In genomic region chr12:105351523-105351922, GRCh38 we compare ENCODE assay signal across 9 cellular contexts.
DNase-seq lines count a peak whose midpoint lies in the region; ATAC-seq and TF ChIP-seq lines count a peak whose summit lies in the region.
"Had no signal": no experiment of that assay in that cellular context is flagged by ENCODE, and none has a peak within 500 bp of the region (broad histone marks: within the 10 kb centered on the region; RNA-seq: fewer than 3 reads in every experiment).

No MANE protein-coding gene starts in this region.

- peak; percentile 36 for ATAC-seq in GM18505 (IDR thresholded peaks at IDR 0.05; ENCODE audit: unreplicated experiment)
- ATAC-seq in GM21390 (IDR thresholded peaks at IDR 0.05; ENCODE audit: unreplicated experiment): peak; percentile 48
- peak; percentile 55 for ATAC-seq in HG03108 (IDR thresholded peaks at IDR 0.05; ENCODE audit: unreplicated experiment)
- no peak for ATAC-seq in central memory CD8-positive, alpha-beta T cell (replicated peaks; ENCODE audit: extremely low read depth, poor library complexity, severe bottlenecking)

- peaks cover 10% of the 10 kb centered on the region for H3K36me3 Mint-ChIP-seq in central memory CD8-positive, alpha-beta T cell (ENCODE audit: insufficient read depth)

- no peaks in the 10 kb centered on the region for H3K27me3 Mint-ChIP-seq in central memory CD8-positive, alpha-beta T cell

- peak overlapping the region; percentile 76 for H3K27ac Mint-ChIP-seq in central memory CD8-positive, alpha-beta T cell (ENCODE audit: low read depth)

- H3K4me3 Mint-ChIP-seq in central memory CD8-positive, alpha-beta T cell: no peak overlapping the region

- no peak for DNase-seq in central memory CD8-positive, alpha-beta T cell (ENCODE audit: low spot score in 2 of 2)
- no peak for DNase-seq in activated gamma-delta T cell treated with Interleukin-2 at 50 U/mL for 16 hours
- no peak for DNase-seq in NCI-H2081 (lab: John Stamatoyannopoulos, UW)
- no peak for DNase-seq in inferior parietal cortex (ENCODE audit: extremely low spot score)
- DNase-seq in NCI-H2196 treated with DMSO at 0.1 percent for 48 hours (lab: John Stamatoyannopoulos, UW; ENCODE audit: unreplicated experiment): no peak
- DNase-seq: brain microvascular endothelial cell had no signal

- TF ChIP-seq POLR2A in GM18505 (IDR thresholded peaks at IDR 0.05; ENCODE audit: borderline replicate concordance, extremely low read depth, insufficient read depth, insufficient read length): no peak

- no peaks in the 10 kb centered on the region for H3K9me3 Mint-ChIP-seq in central memory CD8-positive, alpha-beta T cell

- H3K4me1 Mint-ChIP-seq in central memory CD8-positive, alpha-beta T cell: peaks cover 65% of the 10 kb centered on the region
